1 cellular context compared by ENCODE assay signal in the genomic region with DNA sequence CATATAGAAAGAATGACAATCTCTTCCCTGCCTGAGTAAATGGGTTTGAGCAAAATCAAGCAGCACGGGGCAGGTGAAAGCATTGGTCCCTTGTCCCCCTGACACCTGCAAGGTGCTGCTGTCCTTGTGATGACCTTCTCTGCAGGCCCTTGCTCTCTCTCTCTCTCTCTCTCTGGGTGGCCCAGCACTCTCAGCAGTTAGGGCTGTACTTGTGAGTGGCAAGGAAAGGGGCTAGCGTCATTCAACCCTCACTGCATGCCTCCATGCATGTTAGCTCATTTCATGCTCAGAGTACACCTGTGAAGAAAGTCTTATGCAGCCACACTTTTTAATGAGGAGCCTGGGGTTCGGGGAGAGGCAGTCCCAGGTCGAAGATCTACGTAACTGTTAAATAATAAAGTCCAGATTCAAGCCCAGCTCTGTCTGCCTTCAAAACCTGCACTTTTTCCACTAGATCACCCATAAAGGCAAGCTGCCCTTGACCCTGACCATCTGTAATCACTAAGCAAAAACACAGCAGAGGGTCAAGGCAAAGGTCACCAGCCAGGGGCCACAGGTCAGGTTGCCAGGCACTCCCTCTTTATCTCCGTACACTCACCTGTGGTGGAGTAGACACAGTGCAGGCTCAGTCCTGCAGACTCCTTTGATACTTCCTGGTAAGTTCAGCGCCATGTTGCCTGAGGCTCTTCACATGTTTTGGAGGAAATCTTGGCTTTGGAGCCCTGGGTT.
TF ChIP-seq lines count a peak whose summit lies in the region.

No MANE protein-coding gene starts in this region.

TF ChIP-seq in HepG2, 621 proteins besides CTCF, POLR2A, EP300 and RAD21 (continued from another document and continues in another):
- TF ChIP-seq, protein P1, sequence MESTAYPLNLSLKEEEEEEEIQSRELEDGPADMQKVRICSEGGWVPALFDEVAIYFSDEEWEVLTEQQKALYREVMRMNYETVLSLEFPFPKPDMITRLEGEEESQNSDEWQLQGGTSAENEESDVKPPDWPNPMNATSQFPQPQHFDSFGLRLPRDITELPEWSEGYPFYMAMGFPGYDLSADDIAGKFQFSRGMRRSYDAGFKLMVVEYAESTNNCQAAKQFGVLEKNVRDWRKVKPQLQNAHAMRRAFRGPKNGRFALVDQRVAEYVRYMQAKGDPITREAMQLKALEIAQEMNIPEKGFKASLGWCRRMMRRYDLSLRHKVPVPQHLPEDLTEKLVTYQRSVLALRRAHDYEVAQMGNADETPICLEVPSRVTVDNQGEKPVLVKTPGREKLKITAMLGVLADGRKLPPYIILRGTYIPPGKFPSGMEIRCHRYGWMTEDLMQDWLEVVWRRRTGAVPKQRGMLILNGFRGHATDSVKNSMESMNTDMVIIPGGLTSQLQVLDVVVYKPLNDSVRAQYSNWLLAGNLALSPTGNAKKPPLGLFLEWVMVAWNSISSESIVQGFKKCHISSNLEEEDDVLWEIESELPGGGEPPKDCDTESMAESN (CRISPR knock-in tag; conservative IDR thresholded peaks at IDR 0.05) = no peak
- TF ChIP-seq TMF1 (CRISPR knock-in tag; IDR thresholded peaks at IDR 0.05; ENCODE audit: low read depth) = no peak
- no peak; the same call in 2 of the 3 replicates for TF ChIP-seq MXI1 (IDR thresholded peaks at IDR 0.05; ENCODE audit: borderline replicate concordance, low read depth, low read length)
- no peak for TF ChIP-seq HDAC6 (IDR thresholded peaks at IDR 0.05; ENCODE audit: low read depth, low read length)
- no peak for TF ChIP-seq CAMTA2 (CRISPR knock-in tag; IDR thresholded peaks at IDR 0.05; ENCODE audit: borderline replicate concordance)
- no peak for TF ChIP-seq SATB2 (CRISPR knock-in tag; IDR thresholded peaks at IDR 0.05)
- TF ChIP-seq, protein P2, sequence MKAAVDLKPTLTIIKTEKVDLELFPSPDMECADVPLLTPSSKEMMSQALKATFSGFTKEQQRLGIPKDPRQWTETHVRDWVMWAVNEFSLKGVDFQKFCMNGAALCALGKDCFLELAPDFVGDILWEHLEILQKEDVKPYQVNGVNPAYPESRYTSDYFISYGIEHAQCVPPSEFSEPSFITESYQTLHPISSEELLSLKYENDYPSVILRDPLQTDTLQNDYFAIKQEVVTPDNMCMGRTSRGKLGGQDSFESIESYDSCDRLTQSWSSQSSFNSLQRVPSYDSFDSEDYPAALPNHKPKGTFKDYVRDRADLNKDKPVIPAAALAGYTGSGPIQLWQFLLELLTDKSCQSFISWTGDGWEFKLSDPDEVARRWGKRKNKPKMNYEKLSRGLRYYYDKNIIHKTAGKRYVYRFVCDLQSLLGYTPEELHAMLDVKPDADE (CRISPR knock-in tag; IDR thresholded peaks at IDR 0.05) = no peak
- TF ChIP-seq, protein P3, sequence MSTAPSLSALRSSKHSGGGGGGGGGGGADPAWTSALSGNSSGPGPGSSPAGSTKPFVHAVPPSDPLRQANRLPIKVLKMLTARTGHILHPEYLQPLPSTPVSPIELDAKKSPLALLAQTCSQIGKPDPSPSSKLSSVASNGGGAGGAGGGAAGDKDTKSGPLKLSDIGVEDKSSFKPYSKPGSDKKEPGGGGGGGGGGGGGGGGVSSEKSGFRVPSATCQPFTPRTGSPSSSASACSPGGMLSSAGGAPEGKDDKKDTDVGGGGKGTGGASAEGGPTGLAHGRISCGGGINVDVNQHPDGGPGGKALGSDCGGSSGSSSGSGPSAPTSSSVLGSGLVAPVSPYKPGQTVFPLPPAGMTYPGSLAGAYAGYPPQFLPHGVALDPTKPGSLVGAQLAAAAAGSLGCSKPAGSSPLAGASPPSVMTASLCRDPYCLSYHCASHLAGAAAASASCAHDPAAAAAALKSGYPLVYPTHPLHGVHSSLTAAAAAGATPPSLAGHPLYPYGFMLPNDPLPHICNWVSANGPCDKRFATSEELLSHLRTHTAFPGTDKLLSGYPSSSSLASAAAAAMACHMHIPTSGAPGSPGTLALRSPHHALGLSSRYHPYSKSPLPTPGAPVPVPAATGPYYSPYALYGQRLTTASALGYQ (CRISPR knock-in tag; IDR thresholded peaks at IDR 0.05) = peak; percentile 46; the same call in 1 of the 2 replicates
- TF ChIP-seq, protein P4, sequence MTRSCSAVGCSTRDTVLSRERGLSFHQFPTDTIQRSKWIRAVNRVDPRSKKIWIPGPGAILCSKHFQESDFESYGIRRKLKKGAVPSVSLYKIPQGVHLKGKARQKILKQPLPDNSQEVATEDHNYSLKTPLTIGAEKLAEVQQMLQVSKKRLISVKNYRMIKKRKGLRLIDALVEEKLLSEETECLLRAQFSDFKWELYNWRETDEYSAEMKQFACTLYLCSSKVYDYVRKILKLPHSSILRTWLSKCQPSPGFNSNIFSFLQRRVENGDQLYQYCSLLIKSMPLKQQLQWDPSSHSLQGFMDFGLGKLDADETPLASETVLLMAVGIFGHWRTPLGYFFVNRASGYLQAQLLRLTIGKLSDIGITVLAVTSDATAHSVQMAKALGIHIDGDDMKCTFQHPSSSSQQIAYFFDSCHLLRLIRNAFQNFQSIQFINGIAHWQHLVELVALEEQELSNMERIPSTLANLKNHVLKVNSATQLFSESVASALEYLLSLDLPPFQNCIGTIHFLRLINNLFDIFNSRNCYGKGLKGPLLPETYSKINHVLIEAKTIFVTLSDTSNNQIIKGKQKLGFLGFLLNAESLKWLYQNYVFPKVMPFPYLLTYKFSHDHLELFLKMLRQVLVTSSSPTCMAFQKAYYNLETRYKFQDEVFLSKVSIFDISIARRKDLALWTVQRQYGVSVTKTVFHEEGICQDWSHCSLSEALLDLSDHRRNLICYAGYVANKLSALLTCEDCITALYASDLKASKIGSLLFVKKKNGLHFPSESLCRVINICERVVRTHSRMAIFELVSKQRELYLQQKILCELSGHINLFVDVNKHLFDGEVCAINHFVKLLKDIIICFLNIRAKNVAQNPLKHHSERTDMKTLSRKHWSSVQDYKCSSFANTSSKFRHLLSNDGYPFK (CRISPR knock-in tag; IDR thresholded peaks at IDR 0.05; ENCODE audit: borderline replicate concordance) = no peak
- TF ChIP-seq ZNF546 (CRISPR knock-in tag; conservative IDR thresholded peaks at IDR 0.05) = no peak
- no peak for TF ChIP-seq RFXAP (CRISPR knock-in tag; IDR thresholded peaks at IDR 0.05; ENCODE audit: borderline replicate concordance)
- TF ChIP-seq, protein P5, sequence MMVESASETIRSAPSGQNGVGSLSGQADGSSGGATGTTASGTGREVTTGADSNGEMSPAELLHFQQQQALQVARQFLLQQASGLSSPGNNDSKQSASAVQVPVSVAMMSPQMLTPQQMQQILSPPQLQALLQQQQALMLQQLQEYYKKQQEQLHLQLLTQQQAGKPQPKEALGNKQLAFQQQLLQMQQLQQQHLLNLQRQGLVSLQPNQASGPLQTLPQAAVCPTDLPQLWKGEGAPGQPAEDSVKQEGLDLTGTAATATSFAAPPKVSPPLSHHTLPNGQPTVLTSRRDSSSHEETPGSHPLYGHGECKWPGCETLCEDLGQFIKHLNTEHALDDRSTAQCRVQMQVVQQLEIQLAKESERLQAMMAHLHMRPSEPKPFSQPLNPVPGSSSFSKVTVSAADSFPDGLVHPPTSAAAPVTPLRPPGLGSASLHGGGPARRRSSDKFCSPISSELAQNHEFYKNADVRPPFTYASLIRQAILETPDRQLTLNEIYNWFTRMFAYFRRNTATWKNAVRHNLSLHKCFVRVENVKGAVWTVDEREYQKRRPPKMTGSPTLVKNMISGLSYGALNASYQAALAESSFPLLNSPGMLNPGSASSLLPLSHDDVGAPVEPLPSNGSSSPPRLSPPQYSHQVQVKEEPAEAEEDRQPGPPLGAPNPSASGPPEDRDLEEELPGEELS (CRISPR knock-in tag; IDR thresholded peaks at IDR 0.05) = no peak
- TF ChIP-seq MED1 (CRISPR knock-in tag; IDR thresholded peaks at IDR 0.05) = peak; percentile 52
- no peak for TF ChIP-seq ZNF781 (CRISPR knock-in tag; IDR thresholded peaks at IDR 0.05; ENCODE audit: borderline replicate concordance, not compliant biosample characterization)
- TF ChIP-seq BHLHE40 (IDR thresholded peaks at IDR 0.05; ENCODE audit: low read length) = no peak
- TF ChIP-seq PHB2 (IDR thresholded peaks at IDR 0.05; ENCODE audit: partially characterized antibody) = no peak
- TF ChIP-seq CBX5 (CRISPR knock-in tag; IDR thresholded peaks at IDR 0.05; ENCODE audit: borderline replicate concordance) = no peak
- peak; percentile 83 for TF ChIP-seq FOXO1 (CRISPR knock-in tag; IDR thresholded peaks at IDR 0.05)
- TF ChIP-seq, protein P6, sequence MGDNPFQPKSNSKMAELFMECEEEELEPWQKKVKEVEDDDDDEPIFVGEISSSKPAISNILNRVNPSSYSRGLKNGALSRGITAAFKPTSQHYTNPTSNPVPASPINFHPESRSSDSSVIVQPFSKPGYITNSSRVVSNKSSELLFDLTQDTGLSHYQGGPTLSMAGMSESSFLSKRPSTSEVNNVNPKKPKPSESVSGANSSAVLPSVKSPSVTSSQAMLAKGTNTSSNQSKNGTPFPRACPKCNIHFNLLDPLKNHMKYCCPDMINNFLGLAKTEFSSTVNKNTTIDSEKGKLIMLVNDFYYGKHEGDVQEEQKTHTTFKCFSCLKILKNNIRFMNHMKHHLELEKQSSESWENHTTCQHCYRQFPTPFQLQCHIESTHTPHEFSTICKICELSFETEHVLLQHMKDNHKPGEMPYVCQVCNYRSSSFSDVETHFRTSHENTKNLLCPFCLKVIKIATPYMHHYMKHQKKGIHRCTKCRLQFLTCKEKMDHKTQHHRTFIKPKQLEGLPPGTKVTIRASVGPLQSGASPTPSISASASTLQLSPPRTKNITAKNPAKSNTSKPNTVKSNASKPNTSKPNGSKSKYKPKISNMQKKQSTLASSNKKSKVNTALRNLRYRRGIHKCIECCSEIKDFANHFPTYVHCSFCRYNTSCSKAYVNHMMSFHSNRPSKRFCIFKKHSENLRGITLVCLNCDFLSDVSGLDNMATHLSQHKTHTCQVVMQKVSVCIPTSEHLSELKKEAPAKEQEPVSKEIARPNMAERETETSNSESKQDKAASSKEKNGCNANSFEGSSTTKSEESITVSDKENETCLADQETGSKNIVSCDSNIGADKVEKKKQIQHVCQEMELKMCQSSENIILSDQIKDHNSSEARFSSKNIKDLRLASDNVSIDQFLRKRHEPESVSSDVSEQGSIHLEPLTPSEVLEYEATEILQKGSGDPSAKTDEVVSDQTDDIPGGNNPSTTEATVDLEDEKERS (CRISPR knock-in tag; IDR thresholded peaks at IDR 0.05) = no peak
- TF ChIP-seq, protein P7, sequence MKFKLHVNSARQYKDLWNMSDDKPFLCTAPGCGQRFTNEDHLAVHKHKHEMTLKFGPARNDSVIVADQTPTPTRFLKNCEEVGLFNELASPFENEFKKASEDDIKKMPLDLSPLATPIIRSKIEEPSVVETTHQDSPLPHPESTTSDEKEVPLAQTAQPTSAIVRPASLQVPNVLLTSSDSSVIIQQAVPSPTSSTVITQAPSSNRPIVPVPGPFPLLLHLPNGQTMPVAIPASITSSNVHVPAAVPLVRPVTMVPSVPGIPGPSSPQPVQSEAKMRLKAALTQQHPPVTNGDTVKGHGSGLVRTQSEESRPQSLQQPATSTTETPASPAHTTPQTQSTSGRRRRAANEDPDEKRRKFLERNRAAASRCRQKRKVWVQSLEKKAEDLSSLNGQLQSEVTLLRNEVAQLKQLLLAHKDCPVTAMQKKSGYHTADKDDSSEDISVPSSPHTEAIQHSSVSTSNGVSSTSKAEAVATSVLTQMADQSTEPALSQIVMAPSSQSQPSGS (CRISPR knock-in tag; IDR thresholded peaks at IDR 0.05) = peak; percentile 67; the same call in 1 of the 2 replicates
- no peak for TF ChIP-seq ZNF782 (CRISPR knock-in tag; IDR thresholded peaks at IDR 0.05; ENCODE audit: borderline replicate concordance)
- TF ChIP-seq, protein P8, sequence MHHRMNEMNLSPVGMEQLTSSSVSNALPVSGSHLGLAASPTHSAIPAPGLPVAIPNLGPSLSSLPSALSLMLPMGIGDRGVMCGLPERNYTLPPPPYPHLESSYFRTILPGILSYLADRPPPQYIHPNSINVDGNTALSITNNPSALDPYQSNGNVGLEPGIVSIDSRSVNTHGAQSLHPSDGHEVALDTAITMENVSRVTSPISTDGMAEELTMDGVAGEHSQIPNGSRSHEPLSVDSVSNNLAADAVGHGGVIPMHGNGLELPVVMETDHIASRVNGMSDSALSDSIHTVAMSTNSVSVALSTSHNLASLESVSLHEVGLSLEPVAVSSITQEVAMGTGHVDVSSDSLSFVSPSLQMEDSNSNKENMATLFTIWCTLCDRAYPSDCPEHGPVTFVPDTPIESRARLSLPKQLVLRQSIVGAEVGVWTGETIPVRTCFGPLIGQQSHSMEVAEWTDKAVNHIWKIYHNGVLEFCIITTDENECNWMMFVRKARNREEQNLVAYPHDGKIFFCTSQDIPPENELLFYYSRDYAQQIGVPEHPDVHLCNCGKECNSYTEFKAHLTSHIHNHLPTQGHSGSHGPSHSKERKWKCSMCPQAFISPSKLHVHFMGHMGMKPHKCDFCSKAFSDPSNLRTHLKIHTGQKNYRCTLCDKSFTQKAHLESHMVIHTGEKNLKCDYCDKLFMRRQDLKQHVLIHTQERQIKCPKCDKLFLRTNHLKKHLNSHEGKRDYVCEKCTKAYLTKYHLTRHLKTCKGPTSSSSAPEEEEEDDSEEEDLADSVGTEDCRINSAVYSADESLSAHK (CRISPR knock-in tag; IDR thresholded peaks at IDR 0.05; ENCODE audit: borderline replicate concordance) = no peak
- TF ChIP-seq CHD2 (IDR thresholded peaks at IDR 0.05; ENCODE audit: low read depth, low read length) = no peak
- peak; percentile 25 for TF ChIP-seq XRCC5 (optimal IDR thresholded peaks at IDR 0.05; ENCODE audit: low read length)
- TF ChIP-seq ZFP1 (CRISPR knock-in tag; IDR thresholded peaks at IDR 0.05) = no peak
- no peak for TF ChIP-seq SMC3 (IDR thresholded peaks at IDR 0.05; ENCODE audit: low read length)
- TF ChIP-seq SMARCE1 (IDR thresholded peaks at IDR 0.05; ENCODE audit: borderline replicate concordance) = no peak
- TF ChIP-seq ZNF703 (CRISPR knock-in tag; IDR thresholded peaks at IDR 0.05; ENCODE audit: borderline replicate concordance) = no peak; the same call in 1 of the 2 replicates
- TF ChIP-seq, protein P9, sequence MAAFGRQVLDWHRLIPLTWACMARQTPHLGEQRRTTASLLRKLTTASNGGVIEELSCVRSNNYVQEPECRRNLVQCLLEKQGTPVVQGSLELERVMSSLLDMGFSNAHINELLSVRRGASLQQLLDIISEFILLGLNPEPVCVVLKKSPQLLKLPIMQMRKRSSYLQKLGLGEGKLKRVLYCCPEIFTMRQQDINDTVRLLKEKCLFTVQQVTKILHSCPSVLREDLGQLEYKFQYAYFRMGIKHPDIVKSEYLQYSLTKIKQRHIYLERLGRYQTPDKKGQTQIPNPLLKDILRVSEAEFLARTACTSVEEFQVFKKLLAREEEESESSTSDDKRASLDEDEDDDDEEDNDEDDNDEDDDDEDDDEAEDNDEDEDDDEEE (CRISPR knock-in tag; IDR thresholded peaks at IDR 0.05) = no peak
- no peak for TF ChIP-seq HOXA9 (CRISPR knock-in tag; IDR thresholded peaks at IDR 0.05; ENCODE audit: borderline replicate concordance)
- TF ChIP-seq ZNF552 (CRISPR knock-in tag; IDR thresholded peaks at IDR 0.05; ENCODE audit: borderline replicate concordance) = 0 out of 2 replicates have a peak, but pooled peaks have one; percentile 34
- TF ChIP-seq EEA1 (CRISPR knock-in tag; IDR thresholded peaks at IDR 0.05; ENCODE audit: borderline replicate concordance) = no peak
- TF ChIP-seq ELF1 (CRISPR knock-in tag; IDR thresholded peaks at IDR 0.05) = peak; percentile 37; the same call in 1 of the 2 replicates
- no peak for TF ChIP-seq ZNF720 (CRISPR knock-in tag; IDR thresholded peaks at IDR 0.05)
- TF ChIP-seq MLLT10 (CRISPR knock-in tag; IDR thresholded peaks at IDR 0.05) = no peak
- no peak for TF ChIP-seq MED8 (CRISPR knock-in tag; IDR thresholded peaks at IDR 0.05; ENCODE audit: insufficient replicate concordance)
- TF ChIP-seq HOXA5 (CRISPR knock-in tag; IDR thresholded peaks at IDR 0.05) = no peak
- TF ChIP-seq MATR3 (CRISPR knock-in tag; IDR thresholded peaks at IDR 0.05) = no peak
